In the genomic region with DNA sequence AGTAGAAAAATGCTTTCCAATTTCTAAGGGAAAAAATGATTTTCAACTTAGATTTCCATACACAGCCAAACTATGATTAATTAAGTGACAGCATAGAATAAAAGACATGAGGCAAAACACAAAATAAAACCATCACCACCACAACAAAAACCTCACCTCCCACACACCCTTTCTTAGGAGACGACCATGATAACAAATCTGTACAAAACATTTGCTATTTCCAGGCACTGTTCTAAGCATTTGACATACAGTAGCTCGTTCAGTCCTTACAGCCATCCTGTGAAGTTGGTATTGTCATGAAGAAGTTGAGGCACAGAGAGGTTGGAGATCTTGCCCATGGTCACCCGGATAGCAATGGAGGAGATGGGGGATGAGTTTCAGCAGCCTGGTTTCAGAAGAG, we compare ENCODE assay signal across 27 cellular contexts. TPM values are rescaled to one million over a fixed set of nuclear protein-coding genes. Genes with fewer than 3 reads are reported as not detected.
DNase-seq lines count a peak whose midpoint lies in the region; ATAC-seq and TF ChIP-seq lines count a peak whose summit lies in the region.
"Had no signal": no experiment of that assay in that cellular context is flagged by ENCODE, and none has a peak within 500 bp of the region (broad histone marks: within the 10 kb centered on the region; RNA-seq: fewer than 3 reads in every experiment).

No MANE protein-coding gene starts in this region.

- H3K9me3 Mint-ChIP-seq in activated CD8-positive, alpha-beta T cell treated with anti-CD3 and anti-CD28 coated beads for 36 hours, result no peaks in the 10 kb centered on the region
- no peaks in the 10 kb centered on the region for H3K9me3 Mint-ChIP-seq in activated CD8-positive, alpha-beta T cell treated with anti-CD3 and anti-CD28 coated beads, Interleukin-2, amount 10 ng/mL, durations not matched to agents 7 days and 5 days (ENCODE audit: insufficient read depth)
- H3K9me3 Mint-ChIP-seq in activated naive CD8-positive, alpha-beta T cell treated with anti-CD3 and anti-CD28 coated beads for 36 hours, result no peaks in the 10 kb centered on the region
- H3K9me3 Mint-ChIP-seq: naive B cell had no signal

- in situ Hi-C loops in GM23248 (cut with MboI), result loop anchor here (10.0 kb wide), 1 partner anchor 75 kb away; a partner anchor contains a TSS
- in situ Hi-C loops in GM13977 (cut with MboI; ENCODE audit: low pct_unique_long_range_greater_than_20kb, low sequenced_read_pairs, unreplicated experiment), result no loop called here

- no peak overlapping the region for H3K4me3 ChIP-seq in GM23248
- H3K4me3 ChIP-seq: left ventricle myocardium inferior, Peyer's patch, psoas muscle had no signal

- H3K4me1 Mint-ChIP-seq in activated CD8-positive, alpha-beta T cell treated with anti-CD3 and anti-CD28 coated beads for 36 hours (ENCODE audit: low read depth), result peaks cover 22% of the 10 kb centered on the region
- peaks cover 10% of the 10 kb centered on the region for H3K4me1 Mint-ChIP-seq in activated CD8-positive, alpha-beta T cell treated with anti-CD3 and anti-CD28 coated beads, Interleukin-2, amount 10 ng/mL, durations not matched to agents 7 days and 5 days (ENCODE audit: low read depth)
- peaks cover 16% of the 10 kb centered on the region for H3K4me1 Mint-ChIP-seq in activated naive CD8-positive, alpha-beta T cell treated with anti-CD3 and anti-CD28 coated beads for 36 hours

- no peaks in the 10 kb centered on the region for H3K9me3 ChIP-seq in GM23248 (ENCODE audit: low read depth)
- H3K9me3 ChIP-seq: BE2C, left ventricle myocardium inferior, Peyer's patch, psoas muscle had no signal

- no peak for TF ChIP-seq CTCF in activated CD8-positive, alpha-beta T cell treated with anti-CD3 and anti-CD28 coated beads for 36 hours (IDR thresholded peaks at IDR 0.05)
- TF ChIP-seq CTCF in GM13977 (IDR thresholded peaks at IDR 0.05; ENCODE audit: extremely low read depth, insufficient read depth, missing control alignments), result no peak

- H3K36me3 ChIP-seq in GM23248 (ENCODE audit: low read depth), result no peaks in the 10 kb centered on the region
- H3K36me3 ChIP-seq: BE2C, left ventricle myocardium inferior, Peyer's patch had no signal

- POLR2A ChIA-PET in activated CD8-positive, alpha-beta T cell treated with anti-CD3 and anti-CD28 coated beads for 36 hours (lab: Charles Lee), result interaction anchor here (1.0 kb wide), 1 partner anchor 135 kb away, joined by 3 read pairs; no protein-coding TSS in a partner anchor
- POLR2A ChIA-PET in activated CD8-positive, alpha-beta T cell treated with anti-CD3 and anti-CD28 coated beads, Interleukin-2, amount 10 ng/mL, durations not matched to agents 7 days and 5 days (lab: Charles Lee), result no interaction called here

- H3F3A ChIP-seq in GM23248 (ENCODE audit: insufficient read depth), result peaks cover 5% of the 10 kb centered on the region; the same call in 1 of the 2 replicates

- WGBS in GM23248 (ENCODE audit: low coverage in 1 of 2, low lambda C conversion rate in 2 of 2, missing lambda C conversion rate in 2 of 2), 2 experiments, result 17 to 19% methylated on average over 3 of the region's 3 CpGs

- DNase-seq in activated CD8-positive, alpha-beta T cell treated with anti-CD3 and anti-CD28 coated beads for 36 hours, result peak; percentile 68
- no peak for DNase-seq in activated CD8-positive, alpha-beta T cell treated with anti-CD3 and anti-CD28 coated beads, Interleukin-2, amount 10 ng/mL, durations not matched to agents 7 days and 5 days
- no peak for DNase-seq in GM23248
- DNase-seq in activated naive CD8-positive, alpha-beta T cell treated with anti-CD3 and anti-CD28 coated beads for 36 hours, result no peak
- DNase-seq in posterior vena cava (ENCODE audit: low spot score), result peak; percentile 1
- DNase-seq in mucosa of gallbladder (ENCODE audit: low spot score), result no peak
- DNase-seq in GM13977 (ENCODE audit: low spot score), result no peak
- no peak for DNase-seq in NK-92 treated with Interleukin-12 subunit alpha and Interleukin-12 subunit beta, amount 100 ng/mL, for 24 hours (lab: John Stamatoyannopoulos, UW)
- DNase-seq: activated effector memory CD4-positive, alpha-beta T cell treated with anti-CD3 and anti-CD28 coated beads, Interleukin-2, amount 50 U/mL, for 16 hours; BE2C; DMS79 treated with DMSO at 0.1 percent for 48 hours; effector CD8-positive, alpha-beta T cell; glutamatergic neuron; KBM-7; left ventricle myocardium inferior; naive B cell; NCI-H1105 treated with DMSO at 0.1 percent for 48 hours; NCI-H2029; NCI-H2227 treated with DMSO at 0.1 percent for 48 hours; NCI-H69; Peyer's patch; psoas muscle; SHP77 treated with DMSO at 0.1 percent for 48 hours; trophoblast cell had no signal

- H4K20me1 ChIP-seq in GM23248 (ENCODE audit: insufficient read depth), result no peaks in the 10 kb centered on the region

- intact Hi-C loops in activated CD8-positive, alpha-beta T cell treated with anti-CD3 and anti-CD28 coated beads for 36 hours (cut with micrococcal nuclease), result loop anchor here (5.0 kb wide), 1 partner anchor 483 kb away; no protein-coding TSS in a partner anchor
- intact Hi-C loops in posterior vena cava (cut with DNase I), result loop anchor here (5.0 to 10.0 kb wide), 3 partner anchors 43 to 85 kb away; a partner anchor contains a TSS

- 0 out of 2 replicates have a peak overlapping the region, but pooled peaks have one; percentile 30 for H2AFZ ChIP-seq in GM23248

- no peaks in the 10 kb centered on the region for H3K9me2 ChIP-seq in GM23248 (ENCODE audit: insufficient read depth)

- H3K79me2 ChIP-seq in GM23248 (ENCODE audit: insufficient read depth), result no peaks in the 10 kb centered on the region

- no peak overlapping the region for H3K27ac ChIP-seq in GM23248
- H3K27ac ChIP-seq: left ventricle myocardium inferior, Peyer's patch, psoas muscle had no signal

- H3K4me3 Mint-ChIP-seq in activated CD8-positive, alpha-beta T cell treated with anti-CD3 and anti-CD28 coated beads for 36 hours, result no peak overlapping the region
- no peak overlapping the region for H3K4me3 Mint-ChIP-seq in activated CD8-positive, alpha-beta T cell treated with anti-CD3 and anti-CD28 coated beads, Interleukin-2, amount 10 ng/mL, durations not matched to agents 7 days and 5 days
- no peak overlapping the region for H3K4me3 Mint-ChIP-seq in activated naive CD8-positive, alpha-beta T cell treated with anti-CD3 and anti-CD28 coated beads for 36 hours
- H3K4me3 Mint-ChIP-seq: naive B cell had no signal

- peak; percentile 25 for ATAC-seq in activated CD8-positive, alpha-beta T cell treated with anti-CD3 and anti-CD28 coated beads for 36 hours
- ATAC-seq in activated CD8-positive, alpha-beta T cell treated with anti-CD3 and anti-CD28 coated beads, Interleukin-2, amount 10 ng/mL, durations not matched to agents 7 days and 5 days, result no peak
- ATAC-seq: psoas muscle had no signal

- peaks cover 3% of the 10 kb centered on the region; the same call in 1 of the 2 replicates for H3K4me1 ChIP-seq in GM23248 (ENCODE audit: insufficient read depth)
- H3K4me1 ChIP-seq: BE2C, left ventricle myocardium inferior, psoas muscle had no signal

- 0 out of 2 replicates have a peak, but pooled peaks cover 4% of the 10 kb centered on the region for H3K27me3 ChIP-seq in GM23248 (replicated peaks; ENCODE audit: insufficient read depth)
- H3K27me3 ChIP-seq: BE2C, Peyer's patch had no signal

- no peak overlapping the region for H3K4me2 ChIP-seq in GM23248 (ENCODE audit: unreplicated experiment)

- peak overlapping the region; percentile 21 for H3K27ac Mint-ChIP-seq in activated CD8-positive, alpha-beta T cell treated with anti-CD3 and anti-CD28 coated beads for 36 hours
- H3K27ac Mint-ChIP-seq in activated CD8-positive, alpha-beta T cell treated with anti-CD3 and anti-CD28 coated beads, Interleukin-2, amount 10 ng/mL, durations not matched to agents 7 days and 5 days, result no peak overlapping the region
- H3K27ac Mint-ChIP-seq in activated naive CD8-positive, alpha-beta T cell treated with anti-CD3 and anti-CD28 coated beads for 36 hours, result peak overlapping the region; percentile 17

- CTCF ChIA-PET in activated CD8-positive, alpha-beta T cell treated with anti-CD3 and anti-CD28 coated beads for 36 hours (lab: Charles Lee), result interaction anchor here (0.6 to 6.1 kb wide), 3 partner anchors 40 to 1130 kb away, joined by 3 to 108 read pairs (median 3); a partner anchor contains a TSS
- CTCF ChIA-PET in activated CD8-positive, alpha-beta T cell treated with anti-CD3 and anti-CD28 coated beads, Interleukin-2, amount 10 ng/mL, durations not matched to agents 7 days and 5 days (lab: Charles Lee), result interaction anchor here (1.2 to 6.7 kb wide), 2 partner anchors 30 to 43 kb away, joined by 3 to 133 read pairs; a partner anchor contains a TSS

- H3K9ac ChIP-seq in GM23248, result no peak overlapping the region

- H3K27me3 Mint-ChIP-seq in activated CD8-positive, alpha-beta T cell treated with anti-CD3 and anti-CD28 coated beads for 36 hours, result peaks cover 2% of the 10 kb centered on the region
- H3K27me3 Mint-ChIP-seq in activated CD8-positive, alpha-beta T cell treated with anti-CD3 and anti-CD28 coated beads, Interleukin-2, amount 10 ng/mL, durations not matched to agents 7 days and 5 days (ENCODE audit: low read depth), result peaks cover 11% of the 10 kb centered on the region
- H3K27me3 Mint-ChIP-seq in activated naive CD8-positive, alpha-beta T cell treated with anti-CD3 and anti-CD28 coated beads for 36 hours, result no peaks in the 10 kb centered on the region
- H3K27me3 Mint-ChIP-seq: naive B cell had no signal

- no peaks in the 10 kb centered on the region for H3K36me3 Mint-ChIP-seq in activated CD8-positive, alpha-beta T cell treated with anti-CD3 and anti-CD28 coated beads for 36 hours (ENCODE audit: low read depth)
- H3K36me3 Mint-ChIP-seq in activated CD8-positive, alpha-beta T cell treated with anti-CD3 and anti-CD28 coated beads, Interleukin-2, amount 10 ng/mL, durations not matched to agents 7 days and 5 days (ENCODE audit: low read depth), result no peaks in the 10 kb centered on the region
- no peaks in the 10 kb centered on the region for H3K36me3 Mint-ChIP-seq in activated naive CD8-positive, alpha-beta T cell treated with anti-CD3 and anti-CD28 coated beads for 36 hours

RNA-seq across cellular contexts. Expression of a gene that starts 8.7 kb away (rescaled TPM):
- total RNA-seq in activated CD8-positive, alpha-beta T cell treated with anti-CD3 and anti-CD28 coated beads for 36 hours, result under 1 TPM in 1 of 2 experiments, not detected in 1; 0.25 TPM
- not detected for total RNA-seq in activated CD8-positive, alpha-beta T cell treated with anti-CD3 and anti-CD28 coated beads, Interleukin-2, amount 10 ng/mL, durations not matched to agents 7 days and 5 days
- total RNA-seq in GM23248 (2014; rRNA removed; shearing (Covaris generic)), result not detected in 2 replicates
- 0.30 TPM in 1 of 2 replicates, not detected in the other for polyA plus RNA-seq in GM23248 (2016; fragmentation: Nextera tagmentation; extraction: Ambion mirVana)
- under 1 TPM; 0.25 to 0.36 TPM for total RNA-seq in activated naive CD8-positive, alpha-beta T cell treated with anti-CD3 and anti-CD28 coated beads for 36 hours
- 10 to 100 TPM; 27.7 to 47.0 TPM for total RNA-seq in posterior vena cava
- 35.3 TPM for total RNA-seq in mucosa of gallbladder
- total RNA-seq: bronchial epithelial cell, epithelial cell of proximal tubule, MCF 10A had no signal

RNA-seq across cellular contexts. Expression of a gene that starts 17.2 kb away (rescaled TPM):
- not detected for total RNA-seq in activated CD8-positive, alpha-beta T cell treated with anti-CD3 and anti-CD28 coated beads for 36 hours
- total RNA-seq in activated CD8-positive, alpha-beta T cell treated with anti-CD3 and anti-CD28 coated beads, Interleukin-2, amount 10 ng/mL, durations not matched to agents 7 days and 5 days, result not detected
- not detected in 2 replicates for total RNA-seq in GM23248 (2014; rRNA removed; shearing (Covaris generic))
- 0.08 TPM in 1 of 2 replicates, not detected in the other for polyA plus RNA-seq in GM23248 (2016; fragmentation: Nextera tagmentation; extraction: Ambion mirVana)
- total RNA-seq in activated naive CD8-positive, alpha-beta T cell treated with anti-CD3 and anti-CD28 coated beads for 36 hours, result not detected
- total RNA-seq in posterior vena cava (under 1 TPM; 0.19 to 0.37 TPM), mucosa of gallbladder (not detected)
- total RNA-seq: epithelial cell of proximal tubule, MCF 10A, Peyer's patch had no signal

RNA-seq across cellular contexts. Expression of a gene that starts 38.7 kb away (rescaled TPM):
- total RNA-seq in activated CD8-positive, alpha-beta T cell treated with anti-CD3 and anti-CD28 coated beads for 36 hours, result 10 to 100 TPM; 10.0 to 10.5 TPM
- 10 to 100 TPM; 19.2 to 20.0 TPM for total RNA-seq in activated CD8-positive, alpha-beta T cell treated with anti-CD3 and anti-CD28 coated beads, Interleukin-2, amount 10 ng/mL, durations not matched to agents 7 days and 5 days
- 183 and 189 TPM in 2 replicates for total RNA-seq in GM23248 (2014; rRNA removed; shearing (Covaris generic))
- 175 and 183 TPM in 2 replicates for polyA plus RNA-seq in GM23248 (2016; fragmentation: Nextera tagmentation; extraction: Ambion mirVana)
- total RNA-seq in activated naive CD8-positive, alpha-beta T cell treated with anti-CD3 and anti-CD28 coated beads for 36 hours, result 10 to 100 TPM; 10.9 to 11.4 TPM
- 10 to 100 TPM; 96.1 to 98.1 TPM for total RNA-seq in posterior vena cava
- total RNA-seq in mucosa of gallbladder, result 58.6 TPM

RNA-seq across cellular contexts. Expression of a gene that starts 56.6 kb away (rescaled TPM):
- 100 to 1,000 TPM; 137 to 140 TPM for total RNA-seq in activated CD8-positive, alpha-beta T cell treated with anti-CD3 and anti-CD28 coated beads for 36 hours
- total RNA-seq in activated CD8-positive, alpha-beta T cell treated with anti-CD3 and anti-CD28 coated beads, Interleukin-2, amount 10 ng/mL, durations not matched to agents 7 days and 5 days, result 100 to 1,000 TPM; 179 TPM
- 139 and 151 TPM in 2 replicates for total RNA-seq in GM23248 (2014; rRNA removed; shearing (Covaris generic))
- 212 and 220 TPM in 2 replicates for polyA plus RNA-seq in GM23248 (2016; fragmentation: Nextera tagmentation; extraction: Ambion mirVana)
- 100 to 1,000 TPM; 168 to 176 TPM for total RNA-seq in activated naive CD8-positive, alpha-beta T cell treated with anti-CD3 and anti-CD28 coated beads for 36 hours
- total RNA-seq in posterior vena cava (100 to 1,000 TPM; 104 to 129 TPM), mucosa of gallbladder (80.5 TPM)

Comparison
In these comparisons a context has a peak if more than half of its experiments do, and no peak if none do; other contexts are left out.
1. DNase-seq: peak in activated CD8-positive, alpha-beta T cell treated with anti-CD3 and anti-CD28 coated beads for 36 hours (single experiment) and posterior vena cava (single experiment); none in activated CD8-positive, alpha-beta T cell treated with anti-CD3 and anti-CD28 coated beads, Interleukin-2, amount 10 ng/mL, durations not matched to agents 7 days and 5 days (single experiment), GM23248 (single experiment), activated naive CD8-positive, alpha-beta T cell treated with anti-CD3 and anti-CD28 coated beads for 36 hours (single experiment), mucosa of gallbladder (single experiment), GM13977 (single experiment) and NK-92 treated with Interleukin-12 subunit alpha and Interleukin-12 subunit beta, amount 100 ng/mL, for 24 hours (single experiment).
2. RNA of a gene that starts 8.7 kb away (total RNA-seq): 27.7 to 47.0 TPM in posterior vena cava and 35.3 TPM in mucosa of gallbladder (single experiment); 0.25 to 0.36 TPM in activated naive CD8-positive, alpha-beta T cell treated with anti-CD3 and anti-CD28 coated beads for 36 hours, 0.25 TPM in activated CD8-positive, alpha-beta T cell treated with anti-CD3 and anti-CD28 coated beads for 36 hours, not detected in activated CD8-positive, alpha-beta T cell treated with anti-CD3 and anti-CD28 coated beads, Interleukin-2, amount 10 ng/mL, durations not matched to agents 7 days and 5 days and not detected in GM23248; every median in the first group is over 10 times any median in the second.